In the genomic region with DNA sequence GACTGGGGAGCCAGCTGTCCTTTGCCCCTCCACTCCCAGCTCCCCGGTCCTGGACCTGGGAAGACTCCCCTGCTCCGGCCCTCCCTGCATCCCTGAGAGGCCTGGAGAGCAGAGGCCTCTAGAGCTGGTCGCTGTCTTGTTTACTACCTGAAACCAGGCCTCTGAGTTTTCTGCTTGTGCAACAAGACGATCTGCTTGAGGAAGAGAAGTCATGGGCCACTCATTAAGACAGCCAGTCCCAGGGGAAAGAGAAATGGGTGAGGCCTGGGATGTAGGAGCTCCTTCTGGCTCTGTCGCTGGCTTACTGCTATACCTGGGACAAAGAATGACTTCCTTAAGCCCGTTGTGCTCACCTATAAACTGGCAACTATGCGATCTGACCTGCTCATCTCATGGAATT, we compare ENCODE assay signal across 38 cellular contexts. TPM values are rescaled to one million over a fixed set of nuclear protein-coding genes. Genes with fewer than 3 reads are reported as not detected.
"Had no signal": no experiment of that assay in that cellular context is flagged by ENCODE, and none has a peak within 500 bp of the region (broad histone marks: within the 10 kb centered on the region; RNA-seq: fewer than 3 reads in every experiment).

No MANE protein-coding gene starts in this region.

- H3K27ac ChIP-seq: brain microvascular endothelial cell, coronary artery, dorsolateral prefrontal cortex, esophagus muscularis mucosa, foreskin keratinocyte, gastroesophageal sphincter, WERI-Rb-1 had no signal

- DNase-seq: activated B cell treated with CpG ODN at 0.5 μM for 24 hours; activated CD4-positive, alpha-beta T cell treated with anti-CD3 and anti-CD28 coated beads for 48 hours; activated CD4-positive, alpha-beta T cell treated with anti-CD3 and anti-CD28 coated beads, Interleukin-2, amount 50 U/mL, for 1 hour; activated CD4-positive, alpha-beta T cell treated with anti-CD3 and anti-CD28 coated beads, Interleukin-2, amount 50 U/mL, for 48 hours; activated CD8-positive, alpha-beta memory T cell treated with anti-CD3 and anti-CD28 coated beads for 24 hours; activated CD8-positive, alpha-beta T cell treated with anti-CD3 and anti-CD28 coated beads for 36 hours; activated effector memory CD4-positive, alpha-beta T cell treated with Interleukin-2 at 50 U/mL for 16 hours; activated gamma-delta T cell treated with Interleukin-2 at 50 U/mL for 16 hours; activated naive CD4-positive, alpha-beta T cell treated with anti-CD3 and anti-CD28 coated beads, Interleukin-2, amount 50 U/mL, for 16 hours; activated naive CD4-positive, alpha-beta T cell treated with Interleukin-2 at 50 U/mL for 16 hours; activated T-cell treated with anti-CD3 and anti-CD28 coated beads, Interleukin-2, amount 50 U/mL, for 72 hours; amniotic stem cell; anterior cingulate cortex; brain microvascular endothelial cell; dorsolateral prefrontal cortex; effector memory CD4-positive, alpha-beta T cell; endodermal cell; foreskin keratinocyte; SW 1271; T-cell; T-helper 9 cell; WERI-Rb-1 had no signal

- H3K27ac Mint-ChIP-seq: activated B cell treated with CpG ODN at 0.5 μM for 24 hours; activated CD8-positive, alpha-beta T cell treated with anti-CD3 and anti-CD28 coated beads for 36 hours; activated naive CD8-positive, alpha-beta T cell; activated T-cell treated with anti-CD3 and anti-CD28 coated beads, Interleukin-2, amount 50 U/mL, for 72 hours; activated T-helper 17 cell treated with anti-CD3 and anti-CD28 coated beads, Interleukin-2, amount 50 U/mL, for 72 hours; dendritic cell treated with granulocyte-macrophage colony-stimulating factor and Interleukin-4, amounts not matched to agents 40 ng/mL and 50 ng/mL, for 4 days; endodermal cell; T-cell; T-helper 1 cell treated with Interleukin-12 subunit alpha and Interleukin-12 subunit beta and Interleukin-4 antibody, amounts not matched to agents 30 μg/mL and 1 μg/mL, for 36 hours had no signal

- H3K27me3 Mint-ChIP-seq: activated CD8-positive, alpha-beta T cell treated with anti-CD3 and anti-CD28 coated beads for 36 hours; activated naive CD8-positive, alpha-beta T cell had no signal

- H3K4me3 Mint-ChIP-seq: activated B cell treated with CpG ODN at 0.5 μM for 24 hours; activated CD8-positive, alpha-beta T cell treated with anti-CD3 and anti-CD28 coated beads for 36 hours; activated naive CD8-positive, alpha-beta T cell; activated T-cell treated with anti-CD3 and anti-CD28 coated beads, Interleukin-2, amount 50 U/mL, for 72 hours; activated T-helper 17 cell treated with anti-CD3 and anti-CD28 coated beads, Interleukin-2, amount 50 U/mL, for 72 hours; central memory CD8-positive, alpha-beta T cell; dendritic cell treated with granulocyte-macrophage colony-stimulating factor and Interleukin-4, amounts not matched to agents 40 ng/mL and 50 ng/mL, for 4 days; endodermal cell; T-cell; T-helper 1 cell treated with Interleukin-12 subunit alpha and Interleukin-12 subunit beta and Interleukin-4 antibody, amounts not matched to agents 30 μg/mL and 1 μg/mL, for 36 hours had no signal

- H3K4me1 Mint-ChIP-seq: activated B cell treated with CpG ODN at 0.5 μM for 24 hours; activated T-helper 17 cell treated with anti-CD3 and anti-CD28 coated beads, Interleukin-2, amount 50 U/mL, for 72 hours; central memory CD8-positive, alpha-beta T cell had no signal

- H3K36me3 Mint-ChIP-seq: activated naive CD8-positive, alpha-beta T cell; T-cell had no signal

- H3K9me3 Mint-ChIP-seq: activated CD8-positive, alpha-beta T cell treated with anti-CD3 and anti-CD28 coated beads for 36 hours; activated T-cell treated with anti-CD3 and anti-CD28 coated beads, Interleukin-2, amount 50 U/mL, for 72 hours; activated T-helper 17 cell treated with anti-CD3 and anti-CD28 coated beads, Interleukin-2, amount 50 U/mL, for 72 hours; central memory CD8-positive, alpha-beta T cell; endodermal cell; T-cell; T-helper 1 cell treated with Interleukin-12 subunit alpha and Interleukin-12 subunit beta and Interleukin-4 antibody, amounts not matched to agents 30 μg/mL and 1 μg/mL, for 36 hours had no signal

- H3K9me3 ChIP-seq: esophagus muscularis mucosa, gastroesophageal sphincter had no signal

- H3K27me3 ChIP-seq: brain microvascular endothelial cell had no signal

- H3K4me1 ChIP-seq: esophagus muscularis mucosa, foreskin keratinocyte, gastroesophageal sphincter had no signal

- ATAC-seq: activated CD4-positive, CD25-positive, alpha-beta regulatory T cell treated with anti-CD3 and anti-CD28 coated beads, Interleukin-2, amount 50 U/mL, for 24 hours; activated CD8-positive, alpha-beta T cell treated with anti-CD3 and anti-CD28 coated beads for 36 hours; activated T-cell treated with anti-CD3 and anti-CD28 coated beads, Interleukin-2, amount 50 U/mL, for 72 hours; activated T-helper 17 cell treated with anti-CD3 and anti-CD28 coated beads, Interleukin-2, amount 50 U/mL, for 72 hours; foreskin keratinocyte; gastroesophageal sphincter; T-cell had no signal

RNA-seq across cellular contexts. Expression of a gene that starts 29.8 kb away (rescaled TPM):
- total RNA-seq: T-helper 2 cell treated with Interferon-gamma antibody and Interleukin-4, amounts not matched to agents 100 ng/mL and 5 ng/mL, for 36 hours had no signal

RNA-seq across cellular contexts. Expression of a gene that starts 34.8 kb away (rescaled TPM):
- total RNA-seq: activated B cell treated with CpG ODN at 0.5 μM for 24 hours; activated CD8-positive, alpha-beta T cell treated with anti-CD3 and anti-CD28 coated beads for 36 hours; activated T-cell treated with anti-CD3 and anti-CD28 coated beads, Interleukin-2, amount 50 U/mL, for 72 hours; activated T-helper 17 cell treated with anti-CD3 and anti-CD28 coated beads, Interleukin-2, amount 50 U/mL, for 72 hours; astrocyte; bronchial epithelial cell; cerebellum; epithelial cell of proximal tubule; foreskin keratinocyte; glomerular endothelial cell; T-cell; T-helper 2 cell treated with Interferon-gamma antibody and Interleukin-4, amounts not matched to agents 100 ng/mL and 5 ng/mL, for 36 hours had no signal

RNA-seq across cellular contexts. Expression of a gene that starts 40.4 kb away (rescaled TPM):
- total RNA-seq: activated B cell treated with CpG ODN at 0.5 μM for 24 hours; activated CD8-positive, alpha-beta T cell treated with anti-CD3 and anti-CD28 coated beads for 36 hours; activated T-cell treated with anti-CD3 and anti-CD28 coated beads, Interleukin-2, amount 50 U/mL, for 72 hours; activated T-helper 17 cell treated with anti-CD3 and anti-CD28 coated beads, Interleukin-2, amount 50 U/mL, for 72 hours; astrocyte; bronchial epithelial cell; cardiac septum; epithelial cell of proximal tubule; foreskin keratinocyte; gastroesophageal sphincter; glomerular endothelial cell; T-helper 2 cell treated with Interferon-gamma antibody and Interleukin-4, amounts not matched to agents 100 ng/mL and 5 ng/mL, for 36 hours had no signal
